8 cellular contexts compared by ENCODE assay signal in the genomic region with DNA sequence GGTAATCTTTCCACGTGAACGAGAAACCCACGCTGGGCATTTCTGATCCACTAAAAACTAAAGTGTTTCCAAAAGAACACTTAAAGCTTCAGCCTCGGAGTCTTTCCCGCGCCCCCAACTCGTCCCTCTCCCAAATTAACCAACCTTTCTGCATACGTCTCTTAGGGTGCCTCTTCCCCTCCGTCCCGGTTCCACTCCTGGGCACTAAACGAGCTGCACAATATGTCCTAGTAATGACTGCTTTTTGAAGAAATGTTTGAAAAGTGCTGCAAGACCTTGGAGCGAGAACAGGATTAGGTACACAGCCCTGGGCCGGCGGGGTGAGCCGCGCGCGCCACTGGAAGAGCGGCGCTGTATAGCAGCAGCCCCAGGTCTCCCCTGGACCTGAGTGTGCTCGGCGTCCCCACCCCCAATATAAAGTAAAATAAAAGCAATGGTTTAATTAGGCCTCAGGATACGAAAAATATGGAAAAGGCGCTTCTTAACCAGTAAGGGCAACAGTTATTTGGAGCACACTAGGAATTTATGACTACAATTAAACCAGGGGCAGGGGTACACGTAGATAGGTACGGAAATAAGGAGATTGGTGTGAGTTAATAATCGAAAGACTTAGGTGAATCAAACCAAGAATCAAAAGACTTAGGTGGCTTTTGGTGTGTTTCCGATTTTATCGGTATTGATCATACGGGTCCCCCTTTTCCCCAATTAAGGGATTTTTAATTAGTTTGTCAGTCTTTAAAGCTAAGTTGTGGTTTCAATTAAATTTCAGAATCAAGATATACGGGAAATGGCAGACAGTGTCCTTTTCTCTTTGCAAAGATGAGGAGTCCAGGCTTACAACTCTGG. TPM values are rescaled to one million over a fixed set of nuclear protein-coding genes. Genes with fewer than 3 reads are reported as not detected.
A peak's percentile ranks its signal among the peaks of the same experiment; 100 is the strongest.
DNase-seq lines count a peak whose midpoint lies in the region; ATAC-seq and TF ChIP-seq lines count a peak whose summit lies in the region.

No MANE protein-coding gene starts in this region.

- peak overlapping the region; percentile 87 for H3K9ac ChIP-seq in iPS-20b (ENCODE audit: low read depth, low read length)

- no peak for DNase-seq in activated CD8-positive, alpha-beta memory T cell treated with anti-CD3 and anti-CD28 coated beads, Interleukin-2, amount 10 ng/mL, durations not matched to agents 7 days and 5 days
- DNase-seq in activated CD8-positive, alpha-beta memory T cell treated with anti-CD3 and anti-CD28 coated beads, Interleukin-2, amount 50 U/mL, for 4 hours = no peak
- no peak for DNase-seq in activated T-helper 1 cell treated with anti-CD3 and anti-CD28 coated beads, Interleukin-12 subunit alpha, Interleukin-12 subunit beta, Interleukin-2, Interleukin-4 antibody, amounts not matched to agents 30 ng/mL and 10 ng/mL and 1 ng/mL, durations not matched to agents 14 hours and 24 hours and 36 hours (ENCODE audit: low spot score)
- peak; percentile 35 for DNase-seq in testis

- H3K27ac ChIP-seq in iPS-20b (ENCODE audit: low read length) (peak overlapping the region; percentile 41), testis (peak overlapping the region; percentile 52 to 58)

- peaks cover 24% of the 10 kb centered on the region for H3K4me1 Mint-ChIP-seq in activated CD8-positive, alpha-beta memory T cell treated with anti-CD3 and anti-CD28 coated beads, Interleukin-2, amount 10 ng/mL, durations not matched to agents 7 days and 5 days
- peaks cover 32% of the 10 kb centered on the region for H3K4me1 Mint-ChIP-seq in activated T-helper 1 cell treated with anti-CD3 and anti-CD28 coated beads, Interleukin-12 subunit alpha, Interleukin-12 subunit beta, Interleukin-2, Interleukin-4 antibody, amounts not matched to agents 30 ng/mL and 10 ng/mL and 1 ng/mL, durations not matched to agents 14 hours and 24 hours and 36 hours (ENCODE audit: low read depth)

- no peaks in the 10 kb centered on the region for H3K9me3 Mint-ChIP-seq in activated CD8-positive, alpha-beta memory T cell treated with anti-CD3 and anti-CD28 coated beads, Interleukin-2, amount 10 ng/mL, durations not matched to agents 7 days and 5 days (ENCODE audit: low read depth)
- no peaks in the 10 kb centered on the region for H3K9me3 Mint-ChIP-seq in activated T-helper 1 cell treated with anti-CD3 and anti-CD28 coated beads, Interleukin-12 subunit alpha, Interleukin-12 subunit beta, Interleukin-2, Interleukin-4 antibody, amounts not matched to agents 30 ng/mL and 10 ng/mL and 1 ng/mL, durations not matched to agents 14 hours and 24 hours and 36 hours

- no peaks in the 10 kb centered on the region for H3K27me3 ChIP-seq in iPS-20b (ENCODE audit: insufficient read depth, low read length)
- H3K27me3 ChIP-seq in testis = no peaks in the 10 kb centered on the region

- ATAC-seq in activated CD8-positive, alpha-beta memory T cell treated with anti-CD3 and anti-CD28 coated beads, Interleukin-2, amount 10 ng/mL, durations not matched to agents 7 days and 5 days = no peak
- no peak for ATAC-seq in HG02571 (IDR thresholded peaks at IDR 0.05; ENCODE audit: unreplicated experiment)
- ATAC-seq in GM21825 (IDR thresholded peaks at IDR 0.05; ENCODE audit: unreplicated experiment) = no peak
- no peak for ATAC-seq in GM18519 (IDR thresholded peaks at IDR 0.05; ENCODE audit: low FRiP score, unreplicated experiment)

- CTCF ChIA-PET in activated CD8-positive, alpha-beta memory T cell treated with anti-CD3 and anti-CD28 coated beads, Interleukin-2, amount 10 ng/mL, durations not matched to agents 7 days and 5 days (lab: Charles Lee) = no interaction called here

- no peak overlapping the region for H3K27ac Mint-ChIP-seq in activated CD8-positive, alpha-beta memory T cell treated with anti-CD3 and anti-CD28 coated beads, Interleukin-2, amount 10 ng/mL, durations not matched to agents 7 days and 5 days
- no peak overlapping the region for H3K27ac Mint-ChIP-seq in activated T-helper 1 cell treated with anti-CD3 and anti-CD28 coated beads, Interleukin-12 subunit alpha, Interleukin-12 subunit beta, Interleukin-2, Interleukin-4 antibody, amounts not matched to agents 30 ng/mL and 10 ng/mL and 1 ng/mL, durations not matched to agents 14 hours and 24 hours and 36 hours

- H3K36me3 Mint-ChIP-seq in activated CD8-positive, alpha-beta memory T cell treated with anti-CD3 and anti-CD28 coated beads, Interleukin-2, amount 10 ng/mL, durations not matched to agents 7 days and 5 days = peaks cover 2% of the 10 kb centered on the region
- peaks cover 4% of the 10 kb centered on the region for H3K36me3 Mint-ChIP-seq in activated T-helper 1 cell treated with anti-CD3 and anti-CD28 coated beads, Interleukin-12 subunit alpha, Interleukin-12 subunit beta, Interleukin-2, Interleukin-4 antibody, amounts not matched to agents 30 ng/mL and 10 ng/mL and 1 ng/mL, durations not matched to agents 14 hours and 24 hours and 36 hours (ENCODE audit: low read depth)

- no peak for TF ChIP-seq POLR2A in testis (IDR thresholded peaks at IDR 0.05)

- peak overlapping the region; percentile 98 for H3K4me3 ChIP-seq in iPS-20b (ENCODE audit: low read length)
- peak overlapping the region; percentile 62 to 64 for H3K4me3 ChIP-seq in testis

- TF ChIP-seq CTCF in testis (IDR thresholded peaks at IDR 0.05) = no peak

- peak overlapping the region; percentile 11 for H3K4me3 Mint-ChIP-seq in activated CD8-positive, alpha-beta memory T cell treated with anti-CD3 and anti-CD28 coated beads, Interleukin-2, amount 10 ng/mL, durations not matched to agents 7 days and 5 days
- H3K4me3 Mint-ChIP-seq in activated T-helper 1 cell treated with anti-CD3 and anti-CD28 coated beads, Interleukin-12 subunit alpha, Interleukin-12 subunit beta, Interleukin-2, Interleukin-4 antibody, amounts not matched to agents 30 ng/mL and 10 ng/mL and 1 ng/mL, durations not matched to agents 14 hours and 24 hours and 36 hours = peak overlapping the region; percentile 53

- intact Hi-C loops in activated T-helper 1 cell treated with anti-CD3 and anti-CD28 coated beads, Interleukin-12 subunit alpha, Interleukin-12 subunit beta, Interleukin-2, Interleukin-4 antibody, amounts not matched to agents 30 ng/mL and 10 ng/mL and 1 ng/mL, durations not matched to agents 14 hours and 24 hours and 36 hours (cut with micrococcal nuclease) = no loop called here
- intact Hi-C loops in testis (cut with DNase I; ENCODE audit: low total_unique reads) = no loop called here

- WGBS in testis, 2 donors = 16 to 22% methylated on average over 31 of the region's 31 CpGs

- H3K4me1 ChIP-seq in iPS-20b (ENCODE audit: insufficient read depth, low read length) = peaks cover 13% of the 10 kb centered on the region
- H3K4me1 ChIP-seq in testis = peaks cover 4% of the 10 kb centered on the region

- peaks cover 75% of the 10 kb centered on the region for H3K27me3 Mint-ChIP-seq in activated CD8-positive, alpha-beta memory T cell treated with anti-CD3 and anti-CD28 coated beads, Interleukin-2, amount 10 ng/mL, durations not matched to agents 7 days and 5 days
- H3K27me3 Mint-ChIP-seq in activated T-helper 1 cell treated with anti-CD3 and anti-CD28 coated beads, Interleukin-12 subunit alpha, Interleukin-12 subunit beta, Interleukin-2, Interleukin-4 antibody, amounts not matched to agents 30 ng/mL and 10 ng/mL and 1 ng/mL, durations not matched to agents 14 hours and 24 hours and 36 hours (ENCODE audit: insufficient read depth) = peaks cover 59% of the 10 kb centered on the region

- H3K36me3 ChIP-seq in iPS-20b (ENCODE audit: insufficient read depth, low read depth, low read length) (peaks cover 5% of the 10 kb centered on the region), testis (ENCODE audit: low read depth, missing control alignments) (no peaks in the 10 kb centered on the region)

- H3K9me3 ChIP-seq in iPS-20b (ENCODE audit: insufficient read depth, low read depth, low read length) (no peaks in the 10 kb centered on the region), testis (no peaks in the 10 kb centered on the region)

RNA-seq across cellular contexts. Expression of gene TET1, which starts 1.9 kb away (rescaled TPM):
- total RNA-seq in activated CD8-positive, alpha-beta memory T cell treated with anti-CD3 and anti-CD28 coated beads, Interleukin-2, amount 10 ng/mL, durations not matched to agents 7 days and 5 days = 1 to 10 TPM; 2.2 to 2.8 TPM
- 0.71 and 0.73 TPM in 2 replicates for total RNA-seq in activated T-helper 1 cell treated with anti-CD3 and anti-CD28 coated beads, Interleukin-12 subunit alpha, Interleukin-12 subunit beta, Interleukin-2, Interleukin-4 antibody, amounts not matched to agents 30 ng/mL and 10 ng/mL and 1 ng/mL, durations not matched to agents 14 hours and 24 hours and 36 hours
- total RNA-seq in testis = 1 to 10 TPM; 3.2 to 3.8 TPM
- polyA plus RNA-seq in testis (ENCODE audit: insufficient read depth, low read depth, low replicate concordance) = 0.40 TPM

RNA-seq across cellular contexts. Expression of gene SLC25A16, which starts 34.7 kb away (rescaled TPM):
- total RNA-seq in activated CD8-positive, alpha-beta memory T cell treated with anti-CD3 and anti-CD28 coated beads, Interleukin-2, amount 10 ng/mL, durations not matched to agents 7 days and 5 days = 10 to 100 TPM; 17.9 to 18.8 TPM
- 15.9 and 19.4 TPM in 2 replicates for total RNA-seq in activated T-helper 1 cell treated with anti-CD3 and anti-CD28 coated beads, Interleukin-12 subunit alpha, Interleukin-12 subunit beta, Interleukin-2, Interleukin-4 antibody, amounts not matched to agents 30 ng/mL and 10 ng/mL and 1 ng/mL, durations not matched to agents 14 hours and 24 hours and 36 hours
- 10 to 100 TPM in 1 of 2 donors, 1 to 10 TPM in 1; 7.1 to 11.7 TPM for total RNA-seq in testis
- polyA plus RNA-seq in testis (ENCODE audit: insufficient read depth, low read depth, low replicate concordance) = 13.5 TPM
